Comparison of ENCODE assay signal across 22 cellular contexts in the genomic region with DNA sequence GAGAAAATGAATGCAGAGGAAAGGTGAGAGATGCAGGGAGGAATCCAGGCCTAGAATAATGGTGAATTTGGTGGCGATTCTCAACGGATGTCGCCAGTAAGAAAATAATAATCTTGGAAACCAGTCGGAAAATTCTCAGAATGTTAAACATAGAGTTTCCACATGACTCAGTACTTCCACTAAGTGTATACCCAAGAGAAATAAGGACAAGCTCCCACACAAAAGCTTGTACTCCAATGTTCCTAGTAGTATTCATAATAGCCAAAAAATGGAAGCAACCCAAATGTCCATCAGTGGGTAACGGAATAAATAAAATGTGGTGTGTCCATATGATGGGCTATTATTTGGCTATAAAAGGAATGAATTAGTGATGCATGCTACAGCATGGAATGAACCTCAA. TPM values are rescaled to one million over a fixed set of nuclear protein-coding genes. Genes with fewer than 3 reads are reported as not detected.
"Had no signal": no experiment of that assay in that cellular context is flagged by ENCODE, and none has a peak within 500 bp of the region (broad histone marks: within the 10 kb centered on the region; RNA-seq: fewer than 3 reads in every experiment).

No MANE protein-coding gene starts in this region.

- H3K4me3 Mint-ChIP-seq: naive thymus-derived CD8-positive, alpha-beta T cell; nephron progenitor cell; stimulated activated effector memory CD8-positive, alpha-beta T cell treated with anti-CD3 and anti-CD28 coated beads, Interleukin-12 subunit alpha, Interleukin-12 subunit beta, amount 100 ng/mL, for 72 hours; type B pancreatic cell had no signal

- H3K27me3 ChIP-seq: colonic mucosa, esophagus muscularis mucosa, left lung, right atrium auricular region, suprapubic skin, thyroid gland had no signal

- H3K4me3 ChIP-seq: colonic mucosa, esophagus muscularis mucosa, left lung, lower lobe of right lung, prostate gland, right atrium auricular region, suprapubic skin, thyroid gland had no signal

- ATAC-seq: left lung; lower lobe of right lung; naive thymus-derived CD8-positive, alpha-beta T cell; sciatic nerve; stimulated activated effector memory CD8-positive, alpha-beta T cell treated with anti-CD3 and anti-CD28 coated beads, Interleukin-12 subunit alpha, Interleukin-12 subunit beta, amount 100 ng/mL, for 72 hours had no signal

- H3K4me1 ChIP-seq: colonic mucosa, esophagus muscularis mucosa, prostate gland, right atrium auricular region, suprapubic skin, thyroid gland had no signal

- H3K36me3 Mint-ChIP-seq: stimulated activated effector memory CD8-positive, alpha-beta T cell treated with anti-CD3 and anti-CD28 coated beads, Interleukin-12 subunit alpha, Interleukin-12 subunit beta, amount 100 ng/mL, for 72 hours; type B pancreatic cell had no signal

- DNase-seq: central memory CD4-positive, alpha-beta T cell; colonic mucosa; dermis blood vessel endothelial cell; effector memory CD4-positive, alpha-beta T cell; foreskin melanocyte; glutamatergic neuron; lower lobe of right lung; naive thymus-derived CD8-positive, alpha-beta T cell; nephron progenitor cell; nucleus accumbens; stimulated activated CD4-positive, alpha-beta T cell treated with anti-CD3 and anti-CD28 coated beads, Interleukin-2, amount 100 ng/mL, for 24 hours; stimulated activated CD4-positive, alpha-beta T cell treated with anti-CD3 and anti-CD28 coated beads, Interleukin-4, amount 100 ng/mL, for 24 hours; stimulated activated naive CD4-positive, alpha-beta T cell treated with Interleukin-2 at 50 U/mL for 16 hours; thyroid gland had no signal

- H3K27ac ChIP-seq: colonic mucosa, left lung, lower lobe of right lung, prostate gland, suprapubic skin had no signal

- H3K4me1 Mint-ChIP-seq: nephron progenitor cell; stimulated activated effector memory CD8-positive, alpha-beta T cell treated with anti-CD3 and anti-CD28 coated beads, Interleukin-12 subunit alpha, Interleukin-12 subunit beta, amount 100 ng/mL, for 72 hours had no signal

- H3K36me3 ChIP-seq: colonic mucosa, left lung, lower lobe of right lung, prostate gland, suprapubic skin, thyroid gland had no signal

- H3K27ac Mint-ChIP-seq: naive thymus-derived CD8-positive, alpha-beta T cell; nephron progenitor cell; stimulated activated effector memory CD8-positive, alpha-beta T cell treated with anti-CD3 and anti-CD28 coated beads, Interleukin-12 subunit alpha, Interleukin-12 subunit beta, amount 100 ng/mL, for 72 hours; type B pancreatic cell had no signal

- H3K9me3 ChIP-seq: colonic mucosa, lower lobe of right lung, prostate gland, suprapubic skin, thyroid gland had no signal

RNA-seq across cellular contexts. Expression of a gene that starts 31.2 kb away (rescaled TPM):
- total RNA-seq: naive thymus-derived CD8-positive, alpha-beta T cell had no signal
